2 cellular contexts compared by ENCODE assay signal in the genomic region with DNA sequence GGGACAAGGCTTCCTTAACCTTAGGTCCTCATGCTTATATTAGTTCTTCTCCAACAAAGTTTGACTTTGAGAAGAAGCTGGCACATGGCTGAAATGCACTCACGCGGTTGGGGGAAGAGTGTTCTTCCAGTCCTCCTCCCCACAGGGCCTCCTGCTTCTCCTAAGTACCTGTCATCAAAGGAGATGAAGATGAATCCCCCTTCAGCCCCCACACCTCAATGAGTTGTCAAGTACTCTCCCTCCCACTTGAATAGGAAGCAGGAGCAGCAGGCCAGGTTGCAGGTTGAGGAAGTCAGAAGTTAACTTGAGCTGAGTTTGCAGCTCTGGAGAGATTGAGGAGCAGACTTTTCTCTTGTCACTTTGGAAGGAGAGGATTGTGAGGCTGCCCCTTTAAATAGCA.
TF ChIP-seq lines count a peak whose summit lies in the region.

No MANE protein-coding gene starts in this region.

TF ChIP-seq in GM23338, 12 proteins besides CTCF, POLR2A, EP300 and RAD21 (continues in another document):
- TF ChIP-seq EZH2 (IDR thresholded peaks at IDR 0.05; ENCODE audit: low read depth, unreplicated experiment) (no peak), ZNF114 (CRISPR knock-in tag; IDR thresholded peaks at IDR 0.05) (no peak), NANOG (IDR thresholded peaks at IDR 0.05; ENCODE audit: borderline replicate concordance) (no peak), CREB1 (CRISPR knock-in tag; IDR thresholded peaks at IDR 0.05; ENCODE audit: low read depth) (no peak), STAT1 (IDR thresholded peaks at IDR 0.05; ENCODE audit: unreplicated experiment) (no peak), JUNB (IDR thresholded peaks at IDR 0.05; ENCODE audit: unreplicated experiment) (no peak), ZNF331 (CRISPR knock-in tag; IDR thresholded peaks at IDR 0.05; ENCODE audit: low read depth) (no peak), POLR2AphosphoS5 (IDR thresholded peaks at IDR 0.05; ENCODE audit: low read depth) (no peak)
- TF ChIP-seq, protein P1, sequence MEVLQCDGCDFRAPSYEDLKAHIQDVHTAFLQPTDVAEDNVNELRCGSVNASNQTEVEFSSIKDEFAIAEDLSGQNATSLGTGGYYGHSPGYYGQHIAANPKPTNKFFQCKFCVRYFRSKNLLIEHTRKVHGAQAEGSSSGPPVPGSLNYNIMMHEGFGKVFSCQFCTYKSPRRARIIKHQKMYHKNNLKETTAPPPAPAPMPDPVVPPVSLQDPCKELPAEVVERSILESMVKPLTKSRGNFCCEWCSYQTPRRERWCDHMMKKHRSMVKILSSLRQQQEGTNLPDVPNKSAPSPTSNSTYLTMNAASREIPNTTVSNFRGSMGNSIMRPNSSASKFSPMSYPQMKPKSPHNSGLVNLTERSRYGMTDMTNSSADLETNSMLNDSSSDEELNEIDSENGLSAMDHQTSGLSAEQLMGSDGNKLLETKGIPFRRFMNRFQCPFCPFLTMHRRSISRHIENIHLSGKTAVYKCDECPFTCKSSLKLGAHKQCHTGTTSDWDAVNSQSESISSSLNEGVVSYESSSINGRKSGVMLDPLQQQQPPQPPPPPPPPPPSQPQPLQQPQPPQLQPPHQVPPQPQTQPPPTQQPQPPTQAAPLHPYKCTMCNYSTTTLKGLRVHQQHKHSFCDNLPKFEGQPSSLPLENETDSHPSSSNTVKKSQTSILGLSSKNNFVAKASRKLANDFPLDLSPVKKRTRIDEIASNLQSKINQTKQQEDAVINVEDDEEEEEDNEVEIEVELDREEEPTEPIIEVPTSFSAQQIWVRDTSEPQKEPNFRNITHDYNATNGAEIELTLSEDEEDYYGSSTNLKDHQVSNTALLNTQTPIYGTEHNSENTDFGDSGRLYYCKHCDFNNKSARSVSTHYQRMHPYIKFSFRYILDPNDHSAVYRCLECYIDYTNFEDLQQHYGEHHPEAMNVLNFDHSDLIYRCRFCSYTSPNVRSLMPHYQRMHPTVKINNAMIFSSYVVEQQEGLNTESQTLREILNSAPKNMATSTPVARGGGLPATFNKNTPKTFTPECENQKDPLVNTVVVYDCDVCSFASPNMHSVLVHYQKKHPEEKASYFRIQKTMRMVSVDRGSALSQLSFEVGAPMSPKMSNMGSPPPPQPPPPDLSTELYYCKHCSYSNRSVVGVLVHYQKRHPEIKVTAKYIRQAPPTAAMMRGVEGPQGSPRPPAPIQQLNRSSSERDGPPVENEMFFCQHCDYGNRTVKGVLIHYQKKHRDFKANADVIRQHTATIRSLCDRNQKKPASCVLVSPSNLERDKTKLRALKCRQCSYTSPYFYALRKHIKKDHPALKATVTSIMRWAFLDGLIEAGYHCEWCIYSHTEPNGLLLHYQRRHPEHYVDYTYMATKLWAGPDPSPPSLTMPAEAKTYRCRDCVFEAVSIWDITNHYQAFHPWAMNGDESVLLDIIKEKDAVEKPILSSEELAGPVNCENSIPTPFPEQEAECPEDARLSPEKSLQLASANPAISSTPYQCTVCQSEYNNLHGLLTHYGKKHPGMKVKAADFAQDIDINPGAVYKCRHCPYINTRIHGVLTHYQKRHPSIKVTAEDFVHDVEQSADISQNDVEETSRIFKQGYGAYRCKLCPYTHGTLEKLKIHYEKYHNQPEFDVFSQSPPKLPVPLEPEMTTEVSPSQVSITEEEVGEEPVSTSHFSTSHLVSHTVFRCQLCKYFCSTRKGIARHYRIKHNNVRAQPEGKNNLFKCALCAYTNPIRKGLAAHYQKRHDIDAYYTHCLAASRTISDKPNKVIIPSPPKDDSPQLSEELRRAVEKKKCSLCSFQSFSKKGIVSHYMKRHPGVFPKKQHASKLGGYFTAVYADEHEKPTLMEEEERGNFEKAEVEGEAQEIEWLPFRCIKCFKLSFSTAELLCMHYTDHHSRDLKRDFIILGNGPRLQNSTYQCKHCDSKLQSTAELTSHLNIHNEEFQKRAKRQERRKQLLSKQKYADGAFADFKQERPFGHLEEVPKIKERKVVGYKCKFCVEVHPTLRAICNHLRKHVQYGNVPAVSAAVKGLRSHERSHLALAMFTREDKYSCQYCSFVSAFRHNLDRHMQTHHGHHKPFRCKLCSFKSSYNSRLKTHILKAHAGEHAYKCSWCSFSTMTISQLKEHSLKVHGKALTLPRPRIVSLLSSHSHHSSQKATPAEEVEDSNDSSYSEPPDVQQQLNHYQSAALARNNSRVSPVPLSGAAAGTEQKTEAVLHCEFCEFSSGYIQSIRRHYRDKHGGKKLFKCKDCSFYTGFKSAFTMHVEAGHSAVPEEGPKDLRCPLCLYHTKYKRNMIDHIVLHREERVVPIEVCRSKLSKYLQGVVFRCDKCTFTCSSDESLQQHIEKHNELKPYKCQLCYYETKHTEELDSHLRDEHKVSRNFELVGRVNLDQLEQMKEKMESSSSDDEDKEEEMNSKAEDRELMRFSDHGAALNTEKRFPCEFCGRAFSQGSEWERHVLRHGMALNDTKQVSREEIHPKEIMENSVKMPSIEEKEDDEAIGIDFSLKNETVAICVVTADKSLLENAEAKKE (CRISPR knock-in tag; IDR thresholded peaks at IDR 0.05), result no peak
- TF ChIP-seq, protein P2, sequence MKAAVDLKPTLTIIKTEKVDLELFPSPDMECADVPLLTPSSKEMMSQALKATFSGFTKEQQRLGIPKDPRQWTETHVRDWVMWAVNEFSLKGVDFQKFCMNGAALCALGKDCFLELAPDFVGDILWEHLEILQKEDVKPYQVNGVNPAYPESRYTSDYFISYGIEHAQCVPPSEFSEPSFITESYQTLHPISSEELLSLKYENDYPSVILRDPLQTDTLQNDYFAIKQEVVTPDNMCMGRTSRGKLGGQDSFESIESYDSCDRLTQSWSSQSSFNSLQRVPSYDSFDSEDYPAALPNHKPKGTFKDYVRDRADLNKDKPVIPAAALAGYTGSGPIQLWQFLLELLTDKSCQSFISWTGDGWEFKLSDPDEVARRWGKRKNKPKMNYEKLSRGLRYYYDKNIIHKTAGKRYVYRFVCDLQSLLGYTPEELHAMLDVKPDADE (IDR thresholded peaks at IDR 0.05), result no peak

TF ChIP-seq in H1, 55 proteins besides CTCF, POLR2A, EP300 and RAD21:
- TF ChIP-seq SIX5 (IDR thresholded peaks at IDR 0.05; ENCODE audit: low read depth, low read length) (no peak), SP1 (IDR thresholded peaks at IDR 0.05; ENCODE audit: low read depth, low read length) (no peak), JUN (IDR thresholded peaks at IDR 0.05; ENCODE audit: low read depth, low read length) (no peak), RXRA (IDR thresholded peaks at IDR 0.05; ENCODE audit: insufficient read depth, low read depth, low read length) (no peak), CTBP2 (IDR thresholded peaks at IDR 0.05; ENCODE audit: borderline replicate concordance, insufficient read depth, insufficient read length, low read length) (no peak), NRF1 (IDR thresholded peaks at IDR 0.05; ENCODE audit: low read depth, low read length) (no peak), SP2 (IDR thresholded peaks at IDR 0.05; ENCODE audit: low read length) (no peak), ASH2L (IDR thresholded peaks at IDR 0.05; ENCODE audit: low read length) (no peak)
